Comparison of ENCODE assay signal across 14 cellular contexts in the genomic region with DNA sequence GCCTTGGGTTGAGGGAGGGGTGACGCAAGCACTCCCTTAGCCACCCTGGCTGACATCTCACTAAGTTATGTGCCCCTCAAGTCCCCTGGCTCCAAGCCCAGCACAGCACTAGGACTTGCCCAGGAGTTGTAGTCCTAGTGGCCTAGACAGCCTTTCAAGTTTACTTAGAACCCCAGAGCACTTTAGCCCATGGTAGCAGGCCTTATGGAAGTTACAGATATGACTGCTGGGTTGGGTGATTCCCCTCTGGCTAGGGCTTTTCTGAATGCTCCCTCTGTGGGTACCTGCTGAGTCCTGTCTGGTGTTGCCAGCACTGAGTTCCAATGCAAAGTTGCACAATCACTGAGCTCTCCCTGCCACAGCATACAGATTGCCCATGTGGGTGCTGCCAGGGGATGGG.
DNase-seq lines count a peak whose midpoint lies in the region; ATAC-seq and TF ChIP-seq lines count a peak whose summit lies in the region.
"Had no signal": no experiment of that assay in that cellular context is flagged by ENCODE, and none has a peak within 500 bp of the region (broad histone marks: within the 10 kb centered on the region; RNA-seq: fewer than 3 reads in every experiment).

No MANE protein-coding gene starts in this region.

- intact Hi-C loops in Right ventricle myocardium inferior (cut with DNase I) (no loop called here), right cardiac atrium (cut with DNase I) (no loop called here), upper lobe of right lung (cut with DNase I) (no loop called here)

- no peaks in the 10 kb centered on the region for H3K4me1 ChIP-seq in right atrium auricular region
- peaks cover 5% of the 10 kb centered on the region for H3K4me1 ChIP-seq in right cardiac atrium (ENCODE audit: control insufficient read depth, insufficient read depth, low read length)
- no peaks in the 10 kb centered on the region for H3K4me1 ChIP-seq in upper lobe of right lung
- H3K4me1 ChIP-seq: gastroesophageal sphincter had no signal

- H3K9me3 ChIP-seq in right atrium auricular region: no peaks in the 10 kb centered on the region
- no peaks in the 10 kb centered on the region for H3K9me3 ChIP-seq in right cardiac atrium (ENCODE audit: control insufficient read depth, low read length)
- no peaks in the 10 kb centered on the region for H3K9me3 ChIP-seq in upper lobe of right lung
- H3K9me3 ChIP-seq: gastroesophageal sphincter had no signal

- peak; percentile 80 for ATAC-seq in Right ventricle myocardium inferior
- peak; percentile 51 to 81 for ATAC-seq in right cardiac atrium
- ATAC-seq in upper lobe of right lung: peak; percentile 65
- no peak for ATAC-seq in activated CD4-positive, CD25-positive, alpha-beta regulatory T cell treated with anti-CD3 and anti-CD28 coated beads, Interleukin-2, amount 50 U/mL, for 24 hours
- ATAC-seq: gastroesophageal sphincter, T-cell had no signal

- H3K4me3 ChIP-seq in right atrium auricular region (no peak overlapping the region), choroid plexus epithelial cell (ENCODE audit: low read depth, low read length) (no peak overlapping the region), right cardiac atrium (ENCODE audit: low read length) (no peak overlapping the region), upper lobe of right lung (no peak overlapping the region)
- H3K4me3 ChIP-seq: gastroesophageal sphincter had no signal

- H3K36me3 ChIP-seq in right atrium auricular region: no peaks in the 10 kb centered on the region
- no peaks in the 10 kb centered on the region for H3K36me3 ChIP-seq in upper lobe of right lung
- H3K36me3 ChIP-seq: gastroesophageal sphincter had no signal

- H3K27ac ChIP-seq in right atrium auricular region: peak overlapping the region in 1 of 2 donors; percentile 28
- H3K27ac ChIP-seq in right cardiac atrium (ENCODE audit: low read length): peak overlapping the region; percentile 19
- H3K27ac ChIP-seq in upper lobe of right lung: no peak overlapping the region
- H3K27ac ChIP-seq: gastroesophageal sphincter had no signal

- peak; percentile 70 for DNase-seq in Right ventricle myocardium inferior (ENCODE audit: missing footprints)
- no peak for DNase-seq in right atrium auricular region (ENCODE audit: low spot score)
- peak; percentile 57 for DNase-seq in choroid plexus epithelial cell (ENCODE audit: low read depth)
- DNase-seq in right cardiac atrium: peak in 2 of 3 donors; percentile 17 to 64
- no peak for DNase-seq in upper lobe of right lung
- no peak for DNase-seq in activated CD4-positive, CD25-positive, alpha-beta regulatory T cell treated with anti-CD3 and anti-CD28 coated beads, Interleukin-2, amount 50 U/mL, for 72 hours
- no peak for DNase-seq in stimulated activated CD8-positive, alpha-beta memory T cell treated with anti-CD3 and anti-CD28 coated beads, Interleukin-4, amount 100 ng/mL, for 48 hours
- DNase-seq: CD8-positive, alpha-beta memory T cell; kidney; nephron progenitor cell; stimulated activated CD4-positive, alpha-beta T cell treated with anti-CD3 and anti-CD28 coated beads, Interleukin-12 subunit alpha, Interleukin-12 subunit beta, amount 100 ng/mL, for 4 hours; T-cell had no signal

- no peaks in the 10 kb centered on the region for H3K27me3 ChIP-seq in right atrium auricular region
- H3K27me3 ChIP-seq in right cardiac atrium (ENCODE audit: control insufficient read depth, insufficient read depth): no peaks in the 10 kb centered on the region
- no peaks in the 10 kb centered on the region for H3K27me3 ChIP-seq in upper lobe of right lung
- H3K27me3 ChIP-seq: gastroesophageal sphincter had no signal

- TF ChIP-seq CTCF in right atrium auricular region (IDR thresholded peaks at IDR 0.05): no peak
- no peak for TF ChIP-seq CTCF in choroid plexus epithelial cell (conservative IDR thresholded peaks at IDR 0.05; ENCODE audit: low read depth, low read length)
- no peak for TF ChIP-seq CTCF in upper lobe of right lung (IDR thresholded peaks at IDR 0.05)

- WGBS in right cardiac atrium: 82% methylated on average over 1 of the region's 1 CpG

Comparison
In these comparisons a context has a peak if more than half of its experiments do, and no peak if none do; other contexts are left out.
1. DNase-seq: peak in Right ventricle myocardium inferior (single experiment), choroid plexus epithelial cell (single experiment) and right cardiac atrium (2 of 3); none in right atrium auricular region (single experiment), upper lobe of right lung (single experiment), activated CD4-positive, CD25-positive, alpha-beta regulatory T cell treated with anti-CD3 and anti-CD28 coated beads, Interleukin-2, amount 50 U/mL, for 72 hours (single experiment) and stimulated activated CD8-positive, alpha-beta memory T cell treated with anti-CD3 and anti-CD28 coated beads, Interleukin-4, amount 100 ng/mL, for 48 hours (single experiment).
2. ATAC-seq: peak in Right ventricle myocardium inferior (single experiment), right cardiac atrium (2 of 2) and upper lobe of right lung (single experiment); none in activated CD4-positive, CD25-positive, alpha-beta regulatory T cell treated with anti-CD3 and anti-CD28 coated beads, Interleukin-2, amount 50 U/mL, for 24 hours (0 of 2).